In genomic region chr11:78199015-78199652, GRCh38 we compare ENCODE assay signal across 21 cellular contexts. TPM values are rescaled to one million over a fixed set of nuclear protein-coding genes. Genes with fewer than 3 reads are reported as not detected.
DNase-seq lines count a peak whose midpoint lies in the region; ATAC-seq, FAIRE-seq and TF ChIP-seq lines count a peak whose summit lies in the region.
"Had no signal": no experiment of that assay in that cellular context is flagged by ENCODE, and none has a peak within 500 bp of the region (broad histone marks: within the 10 kb centered on the region; RNA-seq: fewer than 3 reads in every experiment).

No MANE protein-coding gene starts in this region.

- no TSS peak for BruUV-seq in IMR-90 (replicated peaks; lab: Mats Ljungman, UMichigan)

- no peaks in the 10 kb centered on the region for H3K4me1 ChIP-seq in IMR-90 (ENCODE audit: control insufficient read depth, insufficient read depth, low read length)
- H3K4me1 ChIP-seq: BE2C had no signal

- POLR2A ChIA-PET in IMR-90 (lab: Charles Lee; ENCODE audit: unreplicated experiment), result no interaction called here

- no peak overlapping the region for H3K4ac ChIP-seq in IMR-90 (ENCODE audit: low read depth, low read length)

- H3K9me3 Mint-ChIP-seq in activated naive CD4-positive, alpha-beta T cell treated with anti-CD3 and anti-CD28 coated beads, Interleukin-2, amount 10 ng/mL, durations not matched to agents 7 days and 5 days, result no peaks in the 10 kb centered on the region
- H3K9me3 Mint-ChIP-seq in effector memory CD8-positive, alpha-beta T cell, result no peaks in the 10 kb centered on the region
- no peaks in the 10 kb centered on the region for H3K9me3 Mint-ChIP-seq in stimulated activated effector memory CD8-positive, alpha-beta T cell treated with anti-CD3 and anti-CD28 coated beads, Interleukin-12 subunit alpha, Interleukin-12 subunit beta, amount 100 ng/mL, for 72 hours
- H3K9me3 Mint-ChIP-seq: CD4-positive, alpha-beta memory T cell had no signal

- no peak for TF ChIP-seq RAD21 in IMR-90 (IDR thresholded peaks at IDR 0.05; ENCODE audit: low read length)

- H3K23ac ChIP-seq in IMR-90 (ENCODE audit: low read depth, low read length), result no peak overlapping the region

- peaks cover 25 to 59% of the 10 kb centered on the region in 2 experiments for H3K79me1 ChIP-seq in IMR-90 (ENCODE audit: low read depth in 1 of 2, low read length in 2 of 2)

- no peak overlapping the region for H3K27ac ChIP-seq in IMR-90 (ENCODE audit: insufficient read depth, low read length)

- no peak for TF ChIP-seq CTCF in IMR-90 (conservative IDR thresholded peaks at IDR 0.05; ENCODE audit: low read depth, low read length)

- DNase-seq in activated naive CD4-positive, alpha-beta T cell treated with anti-CD3 and anti-CD28 coated beads, Interleukin-2, amount 10 ng/mL, durations not matched to agents 7 days and 5 days, result no peak
- no peak for DNase-seq in activated naive CD4-positive, alpha-beta T cell (lab: John Stamatoyannopoulos, UW)
- DNase-seq in IMR-90 (no peak), H54 (ENCODE audit: insufficient read length, low spot score) (no peak), GDM1 (lab: John Stamatoyannopoulos, UW) (no peak)
- DNase-seq in effector memory CD8-positive, alpha-beta T cell, result no peak
- no peak for DNase-seq in stimulated activated effector memory CD8-positive, alpha-beta T cell treated with anti-CD3 and anti-CD28 coated beads, Interleukin-12 subunit alpha, Interleukin-12 subunit beta, amount 100 ng/mL, for 72 hours (ENCODE audit: low spot score in 2 of 2)
- DNase-seq: BE2C; CD4-positive, alpha-beta memory T cell; DMS79; HCEC 1CT; KG1; NCI-H1417; NCI-H187; NCI-H2107; NCI-H510A; NCI-H774; SHP77; SK-N-SH had no signal

- H3K9me3 ChIP-seq in IMR-90 (ENCODE audit: control insufficient read depth, insufficient read depth, low read length), result no peaks in the 10 kb centered on the region
- H3K9me3 ChIP-seq: BE2C, SK-N-SH had no signal

- no peaks in the 10 kb centered on the region for H3K27me3 Mint-ChIP-seq in activated naive CD4-positive, alpha-beta T cell treated with anti-CD3 and anti-CD28 coated beads, Interleukin-2, amount 10 ng/mL, durations not matched to agents 7 days and 5 days
- no peaks in the 10 kb centered on the region for H3K27me3 Mint-ChIP-seq in effector memory CD8-positive, alpha-beta T cell
- H3K27me3 Mint-ChIP-seq: CD4-positive, alpha-beta memory T cell had no signal

- no peaks in the 10 kb centered on the region; the same call in none of the 2 replicates for H3K9me1 ChIP-seq in IMR-90 (ENCODE audit: insufficient read depth, low read length)

- intact Hi-C loops in IMR-90 (cut with micrococcal nuclease), result no loop called here

- peaks cover 39% of the 10 kb centered on the region for H3K4me1 Mint-ChIP-seq in activated naive CD4-positive, alpha-beta T cell treated with anti-CD3 and anti-CD28 coated beads, Interleukin-2, amount 10 ng/mL, durations not matched to agents 7 days and 5 days
- peaks cover 20 to 32% of the 10 kb centered on the region in 2 donors for H3K4me1 Mint-ChIP-seq in effector memory CD8-positive, alpha-beta T cell (ENCODE audit: low read depth in 2 of 2)
- H3K4me1 Mint-ChIP-seq in stimulated activated effector memory CD8-positive, alpha-beta T cell treated with anti-CD3 and anti-CD28 coated beads, Interleukin-12 subunit alpha, Interleukin-12 subunit beta, amount 100 ng/mL, for 72 hours, result peaks cover 36% of the 10 kb centered on the region

- H2BK20ac ChIP-seq in IMR-90 (ENCODE audit: low read depth, low read length), result no peak overlapping the region

- dilution Hi-C loops in IMR-90 (cut with HindIII; ENCODE audit: low sequenced_read_pairs, unreplicated experiment), result no loop called here

- in situ Hi-C loops in IMR-90 (cut with MboI; ENCODE audit: low sequenced_read_pairs), result no loop called here

- no peak overlapping the region for H4K91ac ChIP-seq in IMR-90 (ENCODE audit: insufficient read depth, low read depth, low read length)

- TF ChIP-seq POLR2A in IMR-90 (IDR thresholded peaks at IDR 0.05; ENCODE audit: low read depth, low read length) (no peak), H54 (IDR thresholded peaks at IDR 0.05; ENCODE audit: low read depth, low read length) (no peak)

- no peak overlapping the region for H2BK5ac ChIP-seq in IMR-90 (ENCODE audit: low read depth, low read length, poor library complexity, severe bottlenecking)

- H3K14ac ChIP-seq in IMR-90 (replicated peaks; ENCODE audit: low read depth, low read length), result no peak overlapping the region

- peak overlapping the region; percentile 12 for H2AK9ac ChIP-seq in IMR-90 (replicated peaks; ENCODE audit: low read depth, low read length, poor library complexity)

- H3K18ac ChIP-seq in IMR-90 (ENCODE audit: low read depth, low read length), result no peak overlapping the region

- ATAC-seq in IMR-90 (ENCODE audit: low read depth) (no peak), HG03378 (IDR thresholded peaks at IDR 0.05; ENCODE audit: unreplicated experiment) (no peak)
- ATAC-seq in effector memory CD8-positive, alpha-beta T cell (replicated peaks), result no peak
- no peak for ATAC-seq in stimulated activated effector memory CD8-positive, alpha-beta T cell treated with anti-CD3 and anti-CD28 coated beads, Interleukin-12 subunit alpha, Interleukin-12 subunit beta, amount 100 ng/mL, for 72 hours

- H3K56ac ChIP-seq in IMR-90 (ENCODE audit: extremely low read depth, insufficient read depth, low read length), result no peak overlapping the region

- no peaks in the 10 kb centered on the region for H3K27me3 ChIP-seq in IMR-90 (ENCODE audit: control insufficient read depth, insufficient read depth, low read length)
- H3K27me3 ChIP-seq: BE2C had no signal

- CTCF ChIA-PET in activated naive CD4-positive, alpha-beta T cell treated with anti-CD3 and anti-CD28 coated beads, Interleukin-2, amount 10 ng/mL, durations not matched to agents 7 days and 5 days (lab: Charles Lee), result no interaction called here
- CTCF ChIA-PET in IMR-90 (lab: Yijun Ruan, JAX), result no interaction called here

- no peak for FAIRE-seq in H54 (lab: Jason Lieb, UNC)
- FAIRE-seq: A204.1 had no signal

- H3K27ac Mint-ChIP-seq in activated naive CD4-positive, alpha-beta T cell treated with anti-CD3 and anti-CD28 coated beads, Interleukin-2, amount 10 ng/mL, durations not matched to agents 7 days and 5 days, result peak overlapping the region; percentile 30
- peak overlapping the region; percentile 93 to 95 for H3K27ac Mint-ChIP-seq in effector memory CD8-positive, alpha-beta T cell
- peak overlapping the region; percentile 36 for H3K27ac Mint-ChIP-seq in stimulated activated effector memory CD8-positive, alpha-beta T cell treated with anti-CD3 and anti-CD28 coated beads, Interleukin-12 subunit alpha, Interleukin-12 subunit beta, amount 100 ng/mL, for 72 hours

- H3K4me2 ChIP-seq in IMR-90 (ENCODE audit: low read depth, low read length), result no peak overlapping the region
- H3K4me2 ChIP-seq: SK-N-SH had no signal

- peaks cover 45% of the 10 kb centered on the region for H3K36me3 ChIP-seq in IMR-90 (ENCODE audit: control insufficient read depth, insufficient read depth, low read length)

- H3K4me3 Mint-ChIP-seq in activated naive CD4-positive, alpha-beta T cell treated with anti-CD3 and anti-CD28 coated beads, Interleukin-2, amount 10 ng/mL, durations not matched to agents 7 days and 5 days, result no peak overlapping the region
- H3K4me3 Mint-ChIP-seq in effector memory CD8-positive, alpha-beta T cell, result no peak overlapping the region
- H3K4me3 Mint-ChIP-seq in stimulated activated effector memory CD8-positive, alpha-beta T cell treated with anti-CD3 and anti-CD28 coated beads, Interleukin-12 subunit alpha, Interleukin-12 subunit beta, amount 100 ng/mL, for 72 hours, result no peak overlapping the region
- H3K4me3 Mint-ChIP-seq: CD4-positive, alpha-beta memory T cell had no signal

- peaks cover 32% of the 10 kb centered on the region for H4K20me1 ChIP-seq in IMR-90 (ENCODE audit: insufficient read depth, low read length)

- H4K8ac ChIP-seq in IMR-90 (ENCODE audit: low read depth in 2 of 2, low read length in 2 of 2), result no peak overlapping the region

- H2BK15ac ChIP-seq in IMR-90 (ENCODE audit: low read depth, low read length), result no peak overlapping the region

- no peak overlapping the region for H3K9ac ChIP-seq in IMR-90 (ENCODE audit: low read depth, low read length)
- H3K9ac ChIP-seq: SK-N-SH had no signal

- H3K4me3 ChIP-seq in IMR-90 (ENCODE audit: insufficient read depth, low read depth, low read length), result no peak overlapping the region

- no peak overlapping the region; the same call in 1 of the 2 replicates for H2AK5ac ChIP-seq in IMR-90 (ENCODE audit: low read depth, low read length)

- H2AFZ ChIP-seq in IMR-90 (replicated peaks; ENCODE audit: low read length, poor library complexity), result no peak overlapping the region

- 100% methylated on average over 1 of the region's 6 CpGs; no CpG with 5 or more reads in 1 of the 2 experiments for WGBS in IMR-90 (ENCODE audit: extremely low coverage in 2 of 2, insufficient read length in 1 of 2), 2 experiments

- no peak overlapping the region for H2BK120ac ChIP-seq in IMR-90 (ENCODE audit: low read depth, low read length)

- peaks cover 33% of the 10 kb centered on the region for H3K36me3 Mint-ChIP-seq in activated naive CD4-positive, alpha-beta T cell treated with anti-CD3 and anti-CD28 coated beads, Interleukin-2, amount 10 ng/mL, durations not matched to agents 7 days and 5 days
- peaks cover 10% of the 10 kb centered on the region for H3K36me3 Mint-ChIP-seq in effector memory CD8-positive, alpha-beta T cell (ENCODE audit: insufficient read depth)
- no peaks in the 10 kb centered on the region for H3K36me3 Mint-ChIP-seq in stimulated activated effector memory CD8-positive, alpha-beta T cell treated with anti-CD3 and anti-CD28 coated beads, Interleukin-12 subunit alpha, Interleukin-12 subunit beta, amount 100 ng/mL, for 72 hours

- no peak overlapping the region for H4K5ac ChIP-seq in IMR-90 (ENCODE audit: low read depth, low read length)

RNA-seq across cellular contexts. Expression of gene USP35, which starts 10.4 kb away (rescaled TPM):
- total RNA-seq in IMR-90 (2012; rRNA removed), result 2.2 and 2.7 TPM in 2 replicates
- 10.4 and 11.3 TPM in 2 replicates for polyA plus RNA-seq in IMR-90 (2012; rRNA removed)
- polyA plus RNA-seq in IMR-90 (2012; cell fraction: cytosol; rRNA removed), result 6.7 and 7.5 TPM in 2 replicates
- 34.8 and 58.2 TPM in 2 replicates for polyA plus RNA-seq in IMR-90 (2012; cell fraction: nucleus; rRNA removed; ENCODE audit: low replicate concordance)

RNA-seq across cellular contexts. Expression of gene KCTD21, which starts 10.7 kb away (rescaled TPM):
- 12.2 and 12.5 TPM in 2 replicates for total RNA-seq in IMR-90 (2012; rRNA removed)
- polyA plus RNA-seq in IMR-90 (2012; rRNA removed), result 12.2 TPM in 2 replicates
- polyA plus RNA-seq in IMR-90 (2012; cell fraction: cytosol; rRNA removed), result 7.1 and 14.7 TPM in 2 replicates
- 7.7 and 13.5 TPM in 2 replicates for polyA plus RNA-seq in IMR-90 (2012; cell fraction: nucleus; rRNA removed; ENCODE audit: low replicate concordance)

RNA-seq across cellular contexts. Expression of gene ALG8, which starts 59.7 kb away (rescaled TPM):
- total RNA-seq in IMR-90 (2012; rRNA removed), result 27.8 and 53.0 TPM in 2 replicates
- polyA plus RNA-seq in IMR-90 (2012; rRNA removed), result 28.2 and 31.8 TPM in 2 replicates
- 14.0 and 21.5 TPM in 2 replicates for polyA plus RNA-seq in IMR-90 (2012; cell fraction: cytosol; rRNA removed)
- 10.9 and 36.2 TPM in 2 replicates for polyA plus RNA-seq in IMR-90 (2012; cell fraction: nucleus; rRNA removed; ENCODE audit: low replicate concordance)

Comparison
In these comparisons a context has a peak if more than half of its experiments do, and no peak if none do; other contexts are left out.
1. H3K27ac Mint-ChIP-seq: peak in every context shown above with its lines; median percentile 94 in effector memory CD8-positive, alpha-beta T cell; 36 in stimulated activated effector memory CD8-positive, alpha-beta T cell treated with anti-CD3 and anti-CD28 coated beads, Interleukin-12 subunit alpha, Interleukin-12 subunit beta, amount 100 ng/mL, for 72 hours; 30 in activated naive CD4-positive, alpha-beta T cell treated with anti-CD3 and anti-CD28 coated beads, Interleukin-2, amount 10 ng/mL, durations not matched to agents 7 days and 5 days.